ENCODE assay signal across 38 cellular contexts in the genomic region with DNA sequence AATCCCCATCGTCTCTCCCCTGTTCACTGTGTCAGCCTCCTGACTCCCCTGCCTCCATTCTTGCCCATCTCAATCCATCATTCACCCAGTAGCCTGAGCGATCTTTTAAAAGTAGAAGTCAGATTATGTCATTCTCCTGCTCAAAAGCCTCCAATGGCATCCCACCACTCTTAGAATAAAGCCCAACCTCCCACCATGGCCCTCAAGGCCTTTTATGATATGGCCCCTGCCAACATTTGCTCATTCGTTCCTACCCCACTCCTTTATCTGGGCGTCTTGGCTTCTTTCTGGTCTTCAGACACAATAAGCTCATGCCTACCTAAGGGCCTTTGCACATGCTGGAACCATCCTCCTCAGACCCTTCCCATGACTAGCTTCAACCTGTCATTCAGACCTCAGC. TPM values are rescaled to one million over a fixed set of nuclear protein-coding genes. Genes with fewer than 3 reads are reported as not detected.
A peak's percentile ranks its signal among the peaks of the same experiment; 100 is the strongest.
DNase-seq lines count a peak whose midpoint lies in the region; ATAC-seq and TF ChIP-seq lines count a peak whose summit lies in the region.
"Had no signal": no experiment of that assay in that cellular context is flagged by ENCODE, and none has a peak within 500 bp of the region (broad histone marks: within the 10 kb centered on the region; RNA-seq: fewer than 3 reads in every experiment).

No MANE protein-coding gene starts in this region.

- no peak overlapping the region for H3K4me3 ChIP-seq in SK-N-SH (ENCODE audit: low read depth in 2 of 2, low read length in 1 of 2)
- no peak overlapping the region for H3K4me3 ChIP-seq in HEK293 (ENCODE audit: low read depth, low read length)
- H3K4me3 ChIP-seq in IMR-90 (ENCODE audit: insufficient read depth, low read depth, low read length), result no peak overlapping the region
- H3K4me3 ChIP-seq: A549; BLaER1; BLaER1 treated with 17β-estradiol and CSF1 and Interleukin-3, amounts not matched to agents 10 nM and 100 nM had no signal

- TF ChIP-seq CTCF in SK-N-SH (IDR thresholded peaks at IDR 0.05) (no peak), HEK293 (tag by site-specific recombination; IDR thresholded peaks at IDR 0.05) (no peak), IMR-90 (conservative IDR thresholded peaks at IDR 0.05; ENCODE audit: low read depth, low read length) (no peak), neural crest cell (conservative IDR thresholded peaks at IDR 0.05) (no peak), glutamatergic neuron (IDR thresholded peaks at IDR 0.05; ENCODE audit: partially characterized antibody, unreplicated experiment) (no peak)

- TF ChIP-seq POLR2A in IMR-90 (IDR thresholded peaks at IDR 0.05; ENCODE audit: low read depth, low read length), result no peak

- CTCF ChIA-PET in SK-N-SH (lab: Yijun Ruan, JAX), result interaction anchor here (1.1 to 17.9 kb wide), 6 partner anchors 9 to 320 kb away, joined by 3 to 257 read pairs (median 44); no protein-coding TSS in a partner anchor
- CTCF ChIA-PET in HEK293 (lab: Yijun Ruan, JAX), result interaction anchor here (0.5 to 4.4 kb wide), 8 partner anchors 19 to 553 kb away, joined by 3 to 23 read pairs (median 4); no protein-coding TSS in a partner anchor
- CTCF ChIA-PET in IMR-90 (lab: Yijun Ruan, JAX), result no interaction called here

- H3K27me3 Mint-ChIP-seq in neural crest cell (ENCODE audit: low read depth) (peaks cover 3% of the 10 kb centered on the region), glutamatergic neuron (ENCODE audit: unreplicated experiment) (peaks cover 12% of the 10 kb centered on the region)

- H3K27me3 ChIP-seq in SK-N-SH (ENCODE audit: insufficient read depth), result peaks cover 14% of the 10 kb centered on the region; the same call in 1 of the 2 replicates
- H3K27me3 ChIP-seq in IMR-90 (ENCODE audit: control insufficient read depth, insufficient read depth, low read length), result peaks cover 8% of the 10 kb centered on the region
- H3K27me3 ChIP-seq: BE2C; BLaER1; BLaER1 treated with 17β-estradiol and CSF1 and Interleukin-3, amounts not matched to agents 10 nM and 100 nM had no signal

- no peaks in the 10 kb centered on the region for H3K36me3 Mint-ChIP-seq in neural crest cell (ENCODE audit: low read depth)
- H3K36me3 Mint-ChIP-seq in glutamatergic neuron (ENCODE audit: unreplicated experiment), result no peaks in the 10 kb centered on the region
- H3K36me3 Mint-ChIP-seq: CD14-positive monocyte; CD4-positive, alpha-beta memory T cell; CD4-positive, CD25-positive, alpha-beta regulatory T cell; CD8-positive, alpha-beta memory T cell; CD8-positive, alpha-beta T cell had no signal

- H2AFZ ChIP-seq in SK-N-SH (ENCODE audit: low read depth) (no peak overlapping the region), IMR-90 (replicated peaks; ENCODE audit: low read length, poor library complexity) (no peak overlapping the region)

- no peak overlapping the region for H4K5ac ChIP-seq in IMR-90 (ENCODE audit: low read depth, low read length)

- H3K27ac Mint-ChIP-seq in neural crest cell (ENCODE audit: unreplicated experiment), result peak overlapping the region; percentile 83
- H3K27ac Mint-ChIP-seq in glutamatergic neuron (ENCODE audit: unreplicated experiment), result no peak overlapping the region
- H3K27ac Mint-ChIP-seq: B cell; CD14-positive monocyte; CD4-positive, alpha-beta T cell; CD4-positive, CD25-positive, alpha-beta regulatory T cell; CD8-positive, alpha-beta memory T cell; CD8-positive, alpha-beta T cell had no signal

- H3K4ac ChIP-seq in IMR-90 (ENCODE audit: low read depth, low read length), result no peak overlapping the region

- no peak overlapping the region for H3K23ac ChIP-seq in IMR-90 (ENCODE audit: low read depth, low read length)

- H2BK20ac ChIP-seq in IMR-90 (ENCODE audit: low read depth, low read length), result no peak overlapping the region

- H3K56ac ChIP-seq in IMR-90 (ENCODE audit: extremely low read depth, insufficient read depth, low read length), result no peak overlapping the region

- H3K18ac ChIP-seq in IMR-90 (ENCODE audit: low read depth, low read length), result no peak overlapping the region

- in situ Hi-C loops in IMR-90 (cut with MboI; ENCODE audit: low sequenced_read_pairs), result loop anchor here (5.0 to 10.0 kb wide), 2 partner anchors 200 to 322 kb away; no protein-coding TSS in a partner anchor

- H3K27ac ChIP-seq in SK-N-SH (ENCODE audit: low read depth in 2 of 2, low read length in 1 of 2) (no peak overlapping the region), HEK293 (ENCODE audit: extremely low read depth, low read depth, low read length) (no peak overlapping the region), IMR-90 (ENCODE audit: insufficient read depth, low read length) (no peak overlapping the region)
- H3K27ac ChIP-seq: 22Rv1; A549; BLaER1; BLaER1 treated with 17β-estradiol and CSF1 and Interleukin-3, amounts not matched to agents 10 nM and 100 nM; C4-2B had no signal

- H3K79me2 ChIP-seq in SK-N-SH (ENCODE audit: insufficient read depth), result no peaks in the 10 kb centered on the region

- WGBS in SK-N-SH (ENCODE audit: low lambda C conversion rate), result 69% methylated on average over 4 of the region's 4 CpGs
- 33% methylated on average over 1 of the region's 4 CpGs; no CpG with 5 or more reads in 1 of the 2 experiments for WGBS in IMR-90 (ENCODE audit: extremely low coverage in 2 of 2, insufficient read length in 1 of 2), 2 experiments

- no peaks in the 10 kb centered on the region for H3K79me1 ChIP-seq in IMR-90 (ENCODE audit: low read depth in 1 of 2, low read length in 2 of 2)

- H4K8ac ChIP-seq in IMR-90 (ENCODE audit: low read depth in 2 of 2, low read length in 2 of 2), result no peak overlapping the region

- no peak overlapping the region for H2AK5ac ChIP-seq in IMR-90 (ENCODE audit: low read depth, low read length)

- H3K4me1 Mint-ChIP-seq in neural crest cell, result peaks cover 6% of the 10 kb centered on the region
- H3K4me1 Mint-ChIP-seq in glutamatergic neuron (ENCODE audit: low read depth, unreplicated experiment), result peaks cover 27% of the 10 kb centered on the region
- H3K4me1 Mint-ChIP-seq: B cell had no signal

- no TSS peak for BruUV-seq in IMR-90 (replicated peaks; lab: Mats Ljungman, UMichigan)

- H3K9me2 ChIP-seq in SK-N-SH, result no peaks in the 10 kb centered on the region

- POLR2A ChIA-PET in SK-N-SH (lab: Yijun Ruan, JAX), result no interaction called here
- POLR2A ChIA-PET in HEK293 (lab: Yijun Ruan, JAX), result no interaction called here
- POLR2A ChIA-PET in IMR-90 (lab: Charles Lee; ENCODE audit: unreplicated experiment), result no interaction called here

- no peak for DNase-seq in SK-N-SH
- DNase-seq in IMR-90, result no peak
- DNase-seq in neural crest cell (ENCODE audit: low read depth, low spot score), result no peak
- DNase-seq in glutamatergic neuron, result no peak
- no peak for DNase-seq in stimulated activated CD4-positive, alpha-beta T cell treated with anti-CD3 and anti-CD28 coated beads, Interleukin-2, amount 100 ng/mL, for 24 hours
- DNase-seq: 8988T; ACHN; AML-193; BE2C; C1 segment of cervical spinal cord; Caco-2; Calu3; CD4-positive, alpha-beta memory T cell; CD4-positive, alpha-beta T cell; CD4-positive, CD25-positive, alpha-beta regulatory T cell; CD8-positive, alpha-beta memory T cell; CD8-positive, alpha-beta T cell; COR-L47; DMS 273 treated with DMSO at 0.1 percent for 48 hours; DMS153; DMS53; DMS79; DMS79 treated with DMSO at 0.1 percent for 48 hours; DND-41; EL had no signal

- H3K9me3 Mint-ChIP-seq in neural crest cell, result no peaks in the 10 kb centered on the region
- peaks cover 9% of the 10 kb centered on the region for H3K9me3 Mint-ChIP-seq in glutamatergic neuron (ENCODE audit: unreplicated experiment)
- H3K9me3 Mint-ChIP-seq: CD14-positive monocyte; CD4-positive, alpha-beta memory T cell; CD4-positive, alpha-beta T cell; CD8-positive, alpha-beta memory T cell; CD8-positive, alpha-beta T cell had no signal

- no peak for TF ChIP-seq EP300 in SK-N-SH (IDR thresholded peaks at IDR 0.05; ENCODE audit: borderline replicate concordance in 1 of 2, low read depth in 1 of 2, low read length in 1 of 2)

- intact Hi-C loops in IMR-90 (cut with micrococcal nuclease), result no loop called here

- no peak overlapping the region for H4K91ac ChIP-seq in IMR-90 (ENCODE audit: insufficient read depth, low read depth, low read length)

- H3K4me3 Mint-ChIP-seq in neural crest cell (no peak overlapping the region), glutamatergic neuron (ENCODE audit: unreplicated experiment) (no peak overlapping the region)
- H3K4me3 Mint-ChIP-seq: B cell; CD14-positive monocyte; CD4-positive, alpha-beta memory T cell; CD4-positive, alpha-beta T cell; CD4-positive, CD25-positive, alpha-beta regulatory T cell; CD8-positive, alpha-beta memory T cell; CD8-positive, alpha-beta T cell had no signal

- H3K14ac ChIP-seq in IMR-90 (replicated peaks; ENCODE audit: low read depth, low read length), result no peak overlapping the region

- H3K9me3 ChIP-seq in SK-N-SH (no peaks in the 10 kb centered on the region), HEK293 (ENCODE audit: control insufficient read depth, insufficient read depth, low read depth, low read length) (no peaks in the 10 kb centered on the region), IMR-90 (ENCODE audit: control insufficient read depth, insufficient read depth, low read length) (no peaks in the 10 kb centered on the region)
- H3K9me3 ChIP-seq: A549; BE2C; BLaER1; BLaER1 treated with 17β-estradiol and CSF1 and Interleukin-3, amounts not matched to agents 10 nM and 100 nM; Caco-2 had no signal

- ATAC-seq in SK-N-SH treated with all-trans-retinoic acid at 6 μM for 48 hours (no peak), IMR-90 (ENCODE audit: low read depth) (no peak), HG02623 (IDR thresholded peaks at IDR 0.05; ENCODE audit: unreplicated experiment) (no peak)
- ATAC-seq: A549; CD8-positive, alpha-beta T cell had no signal

- dilution Hi-C loops in IMR-90 (cut with HindIII; ENCODE audit: low sequenced_read_pairs, unreplicated experiment), result no loop called here

- no peaks in the 10 kb centered on the region for H4K20me1 ChIP-seq in SK-N-SH (ENCODE audit: insufficient read depth)
- no peaks in the 10 kb centered on the region for H4K20me1 ChIP-seq in IMR-90 (ENCODE audit: insufficient read depth, low read length)
- H4K20me1 ChIP-seq: BLaER1 had no signal

- H3K9me1 ChIP-seq in IMR-90 (ENCODE audit: insufficient read depth, low read length), result no peaks in the 10 kb centered on the region

- H2BK15ac ChIP-seq in IMR-90 (ENCODE audit: low read depth, low read length), result no peak overlapping the region

- TF ChIP-seq RAD21 in SK-N-SH (IDR thresholded peaks at IDR 0.05; ENCODE audit: low read length) (no peak), IMR-90 (IDR thresholded peaks at IDR 0.05; ENCODE audit: low read length) (no peak)

- no peak overlapping the region for H2BK5ac ChIP-seq in IMR-90 (ENCODE audit: low read depth, low read length, poor library complexity, severe bottlenecking)

- H2AK9ac ChIP-seq in IMR-90 (replicated peaks; ENCODE audit: low read depth, low read length, poor library complexity), result peak overlapping the region; percentile 5

- no peak overlapping the region for H3K4me2 ChIP-seq in SK-N-SH
- H3K4me2 ChIP-seq in IMR-90 (ENCODE audit: low read depth, low read length), result no peak overlapping the region
- H3K4me2 ChIP-seq: A549, BLaER1 had no signal

- H3K36me3 ChIP-seq in SK-N-SH (replicated peaks in 1 of 2; ENCODE audit: control insufficient read depth in 1 of 2, insufficient read depth in 2 of 2, low read length in 1 of 2) (no peaks in the 10 kb centered on the region), HEK293 (ENCODE audit: control insufficient read depth in 2 of 2, insufficient read depth in 1 of 2, low read length in 2 of 2) (no peaks in the 10 kb centered on the region), IMR-90 (ENCODE audit: control insufficient read depth, insufficient read depth, low read length) (no peaks in the 10 kb centered on the region)
- H3K36me3 ChIP-seq: BE2C; BLaER1; BLaER1 treated with 17β-estradiol and CSF1 and Interleukin-3, amounts not matched to agents 10 nM and 100 nM had no signal

- no peaks in the 10 kb centered on the region for H3F3A ChIP-seq in SK-N-SH (replicated peaks; ENCODE audit: insufficient read depth)

- no peak overlapping the region for H3K9ac ChIP-seq in SK-N-SH
- H3K9ac ChIP-seq in IMR-90 (ENCODE audit: low read depth, low read length), result no peak overlapping the region
- H3K9ac ChIP-seq: BLaER1; BLaER1 treated with 17β-estradiol and CSF1 and Interleukin-3, amounts not matched to agents 10 nM and 100 nM had no signal

- peaks cover 0 to 29% of the 10 kb centered on the region in 2 experiments; a peak in 2 of 4 replicates for H3K4me1 ChIP-seq in SK-N-SH (ENCODE audit: control insufficient read depth in 1 of 2, insufficient read depth in 2 of 2, low read depth in 1 of 2, low read length in 1 of 2)
- 0 out of 2 replicates have a peak, but pooled peaks cover 4% of the 10 kb centered on the region for H3K4me1 ChIP-seq in HEK293 (ENCODE audit: control insufficient read depth, insufficient read depth, low read length)
- H3K4me1 ChIP-seq in IMR-90 (ENCODE audit: control insufficient read depth, insufficient read depth, low read length), result no peaks in the 10 kb centered on the region
- H3K4me1 ChIP-seq: A549 had no signal

- H2BK120ac ChIP-seq in IMR-90 (ENCODE audit: low read depth, low read length), result no peak overlapping the region

RNA-seq across cellular contexts. Expression of a gene that starts 35.5 kb away (rescaled TPM):
- polyA plus RNA-seq in SK-N-SH (2012; rRNA removed) (not detected in 2 replicates), IMR-90 (2012; rRNA removed) (not detected in 2 replicates)
- not detected in 2 replicates for polyA plus RNA-seq in SK-N-SH (2012; cell fraction: cytosol; rRNA removed)
- polyA plus RNA-seq in SK-N-SH (2012; cell fraction: nucleus; rRNA removed), result not detected in 2 replicates
- total RNA-seq in IMR-90 (2012; rRNA removed) (not detected in 2 replicates), neural crest cell (0.09 TPM in 1 of 2 replicates, not detected in the other), glutamatergic neuron (ENCODE audit: unreplicated experiment) (0.29 TPM)
- not detected in 2 replicates for polyA plus RNA-seq in IMR-90 (2012; cell fraction: cytosol; rRNA removed)
- not detected in 2 replicates for polyA plus RNA-seq in IMR-90 (2012; cell fraction: nucleus; rRNA removed; ENCODE audit: low replicate concordance)
- total RNA-seq: A172; A673; B cell; Caco-2; Calu3; CD4-positive, alpha-beta memory T cell; CD8-positive, alpha-beta memory T cell; CD8-positive, alpha-beta T cell had no signal
- polyA plus RNA-seq: A549; AG04450; CD4-positive, alpha-beta memory T cell; CD8-positive, alpha-beta memory T cell had no signal
